15 cellular contexts compared by ENCODE assay signal in the genomic region with DNA sequence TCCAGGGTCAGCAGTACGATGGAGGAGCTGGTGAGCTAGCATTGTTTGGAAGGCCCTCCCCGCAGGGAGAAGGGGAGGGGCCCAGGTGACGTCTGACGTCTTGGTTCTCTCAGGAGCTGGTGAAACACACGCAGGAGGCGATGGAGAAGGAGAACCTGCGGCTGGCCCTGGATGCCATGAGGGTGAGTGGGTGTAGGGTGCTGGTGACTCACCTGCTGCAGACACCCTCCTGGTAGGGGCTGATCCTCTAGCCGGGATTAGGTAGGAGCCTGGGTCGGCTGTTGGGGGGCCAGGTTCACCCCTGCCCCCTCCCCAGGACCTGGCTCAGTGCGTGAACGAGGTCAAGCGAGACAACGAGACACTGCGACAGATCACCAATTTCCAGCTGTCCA. TPM values are rescaled to one million over a fixed set of nuclear protein-coding genes. Genes with fewer than 3 reads are reported as not detected.
DNase-seq lines count a peak whose midpoint lies in the region; ATAC-seq, FAIRE-seq and TF ChIP-seq lines count a peak whose summit lies in the region.
"Had no signal": no experiment of that assay in that cellular context is flagged by ENCODE, and none has a peak within 500 bp of the region (broad histone marks: within the 10 kb centered on the region; RNA-seq: fewer than 3 reads in every experiment).

No MANE protein-coding gene starts in this region.

- no peak for TF ChIP-seq CTCF in upper lobe of right lung (IDR thresholded peaks at IDR 0.05)

- H3K4me1 ChIP-seq in upper lobe of right lung = no peaks in the 10 kb centered on the region
- H3K4me1 ChIP-seq: SJSA1 had no signal

- no peak overlapping the region for H3K27ac Mint-ChIP-seq in activated naive CD8-positive, alpha-beta T cell treated with anti-CD3 and anti-CD28 coated beads, Interleukin-2, amount 10 ng/mL, durations not matched to agents 7 days and 5 days
- no peak overlapping the region for H3K27ac Mint-ChIP-seq in activated naive CD8-positive, alpha-beta T cell treated with anti-CD3 and anti-CD28 coated beads for 36 hours
- H3K27ac Mint-ChIP-seq in T-helper 2 cell treated with Interferon-gamma antibody and Interleukin-4, amounts not matched to agents 5 μg/mL and 100 μg/mL, for 36 hours = no peak overlapping the region
- H3K27ac Mint-ChIP-seq: activated T-cell treated with anti-CD3 and anti-CD28 coated beads, Interleukin-2, amount 50 U/mL, for 72 hours; WTC11 had no signal

- intact Hi-C loops in head of caudate nucleus (cut with DNase I) = no loop called here
- intact Hi-C loops in upper lobe of right lung (cut with DNase I) = no loop called here

- FAIRE-seq in RCC 7860 (lab: Jason Lieb, UNC) = no peak
- FAIRE-seq: endometrium had no signal

- no peaks in the 10 kb centered on the region for H3K27me3 ChIP-seq in upper lobe of right lung
- H3K27me3 ChIP-seq: SJSA1 had no signal

- H3K4me3 Mint-ChIP-seq in activated naive CD8-positive, alpha-beta T cell treated with anti-CD3 and anti-CD28 coated beads, Interleukin-2, amount 10 ng/mL, durations not matched to agents 7 days and 5 days = no peak overlapping the region
- no peak overlapping the region for H3K4me3 Mint-ChIP-seq in activated naive CD8-positive, alpha-beta T cell treated with anti-CD3 and anti-CD28 coated beads for 36 hours
- no peak overlapping the region for H3K4me3 Mint-ChIP-seq in T-helper 2 cell treated with Interferon-gamma antibody and Interleukin-4, amounts not matched to agents 5 μg/mL and 100 μg/mL, for 36 hours
- H3K4me3 Mint-ChIP-seq: activated T-cell treated with anti-CD3 and anti-CD28 coated beads, Interleukin-2, amount 50 U/mL, for 72 hours; WTC11 had no signal

- peak; percentile 24 for DNase-seq in activated naive CD8-positive, alpha-beta T cell treated with anti-CD3 and anti-CD28 coated beads, Interleukin-2, amount 10 ng/mL, durations not matched to agents 7 days and 5 days
- DNase-seq in activated naive CD8-positive, alpha-beta T cell treated with anti-CD3 and anti-CD28 coated beads for 36 hours = no peak
- peak; percentile 35 for DNase-seq in RCC 7860 (ENCODE audit: low spot score)
- DNase-seq in head of caudate nucleus = peak in 41 of 42 donors; percentile 10 to 89 (median 61)
- no peak for DNase-seq in upper lobe of right lung
- no peak for DNase-seq in T-helper 2 cell treated with Interferon-gamma antibody and Interleukin-4, amounts not matched to agents 5 μg/mL and 100 μg/mL, for 36 hours (ENCODE audit: low spot score)
- no peak for DNase-seq in stimulated activated CD8-positive, alpha-beta memory T cell treated with anti-CD3 and anti-CD28 coated beads, Interleukin-4, amount 100 ng/mL, for 48 hours
- DNase-seq in iPS-NIHi7 (ENCODE audit: extremely low spot score) = no peak
- DNase-seq: NCI-H1092, NCI-H524 had no signal

- H3K9me3 ChIP-seq in upper lobe of right lung = no peaks in the 10 kb centered on the region
- H3K9me3 ChIP-seq: SJSA1 had no signal

- H3K27me3 Mint-ChIP-seq in activated naive CD8-positive, alpha-beta T cell treated with anti-CD3 and anti-CD28 coated beads, Interleukin-2, amount 10 ng/mL, durations not matched to agents 7 days and 5 days = no peaks in the 10 kb centered on the region
- H3K27me3 Mint-ChIP-seq in activated naive CD8-positive, alpha-beta T cell treated with anti-CD3 and anti-CD28 coated beads for 36 hours = no peaks in the 10 kb centered on the region
- no peaks in the 10 kb centered on the region for H3K27me3 Mint-ChIP-seq in T-helper 2 cell treated with Interferon-gamma antibody and Interleukin-4, amounts not matched to agents 5 μg/mL and 100 μg/mL, for 36 hours (ENCODE audit: low read depth)

- H3K36me3 Mint-ChIP-seq in activated naive CD8-positive, alpha-beta T cell treated with anti-CD3 and anti-CD28 coated beads, Interleukin-2, amount 10 ng/mL, durations not matched to agents 7 days and 5 days = peaks cover 49% of the 10 kb centered on the region
- H3K36me3 Mint-ChIP-seq in activated naive CD8-positive, alpha-beta T cell treated with anti-CD3 and anti-CD28 coated beads for 36 hours = peaks cover 57% of the 10 kb centered on the region
- peaks cover 71% of the 10 kb centered on the region for H3K36me3 Mint-ChIP-seq in T-helper 2 cell treated with Interferon-gamma antibody and Interleukin-4, amounts not matched to agents 5 μg/mL and 100 μg/mL, for 36 hours (ENCODE audit: low read depth)

- no peaks in the 10 kb centered on the region for H3K9me3 Mint-ChIP-seq in activated naive CD8-positive, alpha-beta T cell treated with anti-CD3 and anti-CD28 coated beads, Interleukin-2, amount 10 ng/mL, durations not matched to agents 7 days and 5 days
- no peaks in the 10 kb centered on the region for H3K9me3 Mint-ChIP-seq in activated naive CD8-positive, alpha-beta T cell treated with anti-CD3 and anti-CD28 coated beads for 36 hours
- no peaks in the 10 kb centered on the region for H3K9me3 Mint-ChIP-seq in T-helper 2 cell treated with Interferon-gamma antibody and Interleukin-4, amounts not matched to agents 5 μg/mL and 100 μg/mL, for 36 hours
- H3K9me3 Mint-ChIP-seq: activated T-cell treated with anti-CD3 and anti-CD28 coated beads, Interleukin-2, amount 50 U/mL, for 72 hours had no signal

- no peak for ATAC-seq in activated naive CD8-positive, alpha-beta T cell treated with anti-CD3 and anti-CD28 coated beads, Interleukin-2, amount 10 ng/mL, durations not matched to agents 7 days and 5 days (ENCODE audit: low read depth)
- peak; percentile 16 for ATAC-seq in upper lobe of right lung

- H3K36me3 ChIP-seq in upper lobe of right lung = no peaks in the 10 kb centered on the region
- H3K36me3 ChIP-seq: SJSA1 had no signal

- POLR2A ChIA-PET in activated naive CD8-positive, alpha-beta T cell treated with anti-CD3 and anti-CD28 coated beads, Interleukin-2, amount 10 ng/mL, durations not matched to agents 7 days and 5 days (lab: Charles Lee) = no interaction called here

- peaks cover 11% of the 10 kb centered on the region for H3K4me1 Mint-ChIP-seq in activated naive CD8-positive, alpha-beta T cell treated with anti-CD3 and anti-CD28 coated beads, Interleukin-2, amount 10 ng/mL, durations not matched to agents 7 days and 5 days
- peaks cover 3% of the 10 kb centered on the region for H3K4me1 Mint-ChIP-seq in activated naive CD8-positive, alpha-beta T cell treated with anti-CD3 and anti-CD28 coated beads for 36 hours
- peaks cover 6% of the 10 kb centered on the region for H3K4me1 Mint-ChIP-seq in T-helper 2 cell treated with Interferon-gamma antibody and Interleukin-4, amounts not matched to agents 5 μg/mL and 100 μg/mL, for 36 hours (ENCODE audit: low read depth)
- H3K4me1 Mint-ChIP-seq: WTC11 had no signal

- no peak overlapping the region for H3K27ac ChIP-seq in upper lobe of right lung
- H3K27ac ChIP-seq: SJSA1 had no signal

- H3K4me3 ChIP-seq in upper lobe of right lung = no peak overlapping the region
- H3K4me3 ChIP-seq: SJSA1 had no signal

RNA-seq across cellular contexts. Expression of a gene that starts 55.8 kb away (rescaled TPM):
- 100 to 1,000 TPM; 108 to 113 TPM for total RNA-seq in activated naive CD8-positive, alpha-beta T cell treated with anti-CD3 and anti-CD28 coated beads, Interleukin-2, amount 10 ng/mL, durations not matched to agents 7 days and 5 days
- total RNA-seq in activated naive CD8-positive, alpha-beta T cell treated with anti-CD3 and anti-CD28 coated beads for 36 hours = 10 to 100 TPM; 65.2 to 65.7 TPM
- 31.6 TPM for total RNA-seq in upper lobe of right lung
- total RNA-seq: SJSA1 had no signal

RNA-seq across cellular contexts. Expression of a gene that starts 59.1 kb away (rescaled TPM):
- total RNA-seq in activated naive CD8-positive, alpha-beta T cell treated with anti-CD3 and anti-CD28 coated beads, Interleukin-2, amount 10 ng/mL, durations not matched to agents 7 days and 5 days = 1 to 10 TPM in 1 of 2 experiments, under 1 TPM in 1; 0.83 to 1.0 TPM
- 1 to 10 TPM in 1 of 2 experiments, under 1 TPM in 1; 0.88 to 1.3 TPM for total RNA-seq in activated naive CD8-positive, alpha-beta T cell treated with anti-CD3 and anti-CD28 coated beads for 36 hours
- total RNA-seq in upper lobe of right lung = 1.8 TPM
- total RNA-seq: pulmonary artery endothelial cell, SJSA1, WTC11 had no signal

Comparison
In these comparisons a context has a peak if more than half of its experiments do, and no peak if none do; other contexts are left out.
1. DNase-seq: peak in activated naive CD8-positive, alpha-beta T cell treated with anti-CD3 and anti-CD28 coated beads, Interleukin-2, amount 10 ng/mL, durations not matched to agents 7 days and 5 days (single experiment), RCC 7860 (single experiment) and head of caudate nucleus (41 of 42); none in activated naive CD8-positive, alpha-beta T cell treated with anti-CD3 and anti-CD28 coated beads for 36 hours (single experiment), upper lobe of right lung (single experiment), T-helper 2 cell treated with Interferon-gamma antibody and Interleukin-4, amounts not matched to agents 5 μg/mL and 100 μg/mL, for 36 hours (single experiment), stimulated activated CD8-positive, alpha-beta memory T cell treated with anti-CD3 and anti-CD28 coated beads, Interleukin-4, amount 100 ng/mL, for 48 hours (single experiment) and iPS-NIHi7 (single experiment).